In the genomic region with DNA sequence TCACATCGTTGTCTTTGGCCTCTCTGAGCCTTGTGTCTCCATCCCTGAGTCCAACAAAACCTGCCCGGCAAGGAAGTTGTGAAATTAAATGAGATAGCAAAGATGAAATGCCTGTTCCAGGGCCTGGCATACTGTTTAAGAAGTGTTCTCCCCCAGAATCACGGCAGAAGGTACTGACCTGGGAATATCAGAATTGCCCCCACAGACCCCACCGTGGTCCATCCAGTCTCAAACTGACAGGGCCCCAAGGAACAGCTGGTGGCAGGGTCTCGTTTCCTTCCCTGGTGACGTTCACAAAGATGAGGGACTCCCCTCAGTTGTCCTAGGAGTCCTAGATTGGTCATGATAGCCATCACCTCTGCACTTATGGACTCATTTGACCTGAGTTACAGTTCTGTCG, we compare ENCODE assay signal across 12 cellular contexts. TPM values are rescaled to one million over a fixed set of nuclear protein-coding genes. Genes with fewer than 3 reads are reported as not detected.
DNase-seq lines count a peak whose midpoint lies in the region; ATAC-seq and TF ChIP-seq lines count a peak whose summit lies in the region.
"Had no signal": no experiment of that assay in that cellular context is flagged by ENCODE, and none has a peak within 500 bp of the region (broad histone marks: within the 10 kb centered on the region; RNA-seq: fewer than 3 reads in every experiment).

No MANE protein-coding gene starts in this region.

- peaks cover 0 to 4% (median 0%) of the 10 kb centered on the region in 11 experiments; a peak in 1 of 22 replicates for H3K9me3 ChIP-seq in BLaER1 treated with 17β-estradiol and CSF1 and Interleukin-3, amounts not matched to agents 10 nM and 100 nM (replicated peaks in 1 of 11)
- H3K9me3 ChIP-seq in HUES64 (ENCODE audit: insufficient read depth, low read depth, low read length): no peaks in the 10 kb centered on the region
- no peaks in the 10 kb centered on the region for H3K9me3 ChIP-seq in breast epithelium
- no peaks in the 10 kb centered on the region for H3K9me3 ChIP-seq in mucosa of rectum (ENCODE audit: control insufficient read depth in 2 of 2, low read length in 2 of 2)
- H3K9me3 ChIP-seq in uterus: no peaks in the 10 kb centered on the region

- DNase-seq in breast epithelium (ENCODE audit: low spot score in 2 of 2): peak in 1 of 2 donors; percentile 10
- DNase-seq in stimulated activated CD8-positive, alpha-beta memory T cell treated with anti-CD3 and anti-CD28 coated beads, Interleukin-4, amount 100 ng/mL, for 48 hours: no peak
- no peak for DNase-seq in uterus
- no peak for DNase-seq in NCI-H146 treated with DMSO at 0.1 percent for 48 hours (lab: John Stamatoyannopoulos, UW; ENCODE audit: unreplicated experiment)
- DNase-seq: KBM-7; NCI-H510A; stimulated activated CD4-positive, alpha-beta T cell treated with anti-CD3 and anti-CD28 coated beads, Interleukin-4, amount 100 ng/mL, for 1 hour; T1000 had no signal

- H3K27me3 ChIP-seq in BLaER1 treated with 17β-estradiol and CSF1 and Interleukin-3, amounts not matched to agents 10 nM and 100 nM: peaks cover 0 to 6% (median 0%) of the 10 kb centered on the region in 11 experiments; a peak in 1 of 22 replicates
- H3K27me3 ChIP-seq in HUES64 (ENCODE audit: insufficient read depth, low read length) (peaks cover 32% of the 10 kb centered on the region), breast epithelium (no peaks in the 10 kb centered on the region), mucosa of rectum (ENCODE audit: control insufficient read depth in 2 of 2, insufficient read depth in 2 of 2, low read length in 2 of 2) (no peaks in the 10 kb centered on the region), uterus (no peaks in the 10 kb centered on the region)

- intact Hi-C loops in breast epithelium (cut with DNase I; ENCODE audit: low total_unique reads): loop anchor here (1.0 kb wide), 1 partner anchor 28 kb away; no protein-coding TSS in a partner anchor
- intact Hi-C loops in uterus (cut with DNase I; ENCODE audit: low total_unique reads): no loop called here

- H3K4me2 ChIP-seq in BLaER1 treated with 17β-estradiol and CSF1 and Interleukin-3, amounts not matched to agents 10 nM and 100 nM: peak overlapping the region; percentile 89 to 97 (median 94)

- no peak overlapping the region for H3K27ac ChIP-seq in BLaER1 treated with 17β-estradiol and CSF1 and Interleukin-3, amounts not matched to agents 10 nM and 100 nM
- H3K27ac ChIP-seq in HUES64 (ENCODE audit: low read depth, low read length) (no peak overlapping the region), breast epithelium (no peak overlapping the region), mucosa of rectum (ENCODE audit: low read depth in 2 of 2, low read length in 2 of 2) (no peak overlapping the region), uterus (no peak overlapping the region)

- peaks cover 7 to 31% (median 25%) of the 10 kb centered on the region in 10 experiments for H3K4me1 ChIP-seq in BLaER1 treated with 17β-estradiol and CSF1 and Interleukin-3, amounts not matched to agents 10 nM and 100 nM
- H3K4me1 ChIP-seq in HUES64 (ENCODE audit: insufficient read depth, low read length) (no peaks in the 10 kb centered on the region), breast epithelium (peaks cover 0 to 5% of the 10 kb centered on the region in 2 donors), mucosa of rectum (ENCODE audit: control insufficient read depth in 2 of 2, insufficient read depth in 2 of 2, low read length in 2 of 2) (peaks cover 12 to 14% of the 10 kb centered on the region in 2 donors), uterus (peaks cover 0 to 6% of the 10 kb centered on the region in 2 donors)

- H3K9ac ChIP-seq in BLaER1 treated with 17β-estradiol and CSF1 and Interleukin-3, amounts not matched to agents 10 nM and 100 nM: peak overlapping the region in 2 of 11 experiments; percentile 94 to 95; a peak in 2 of 22 replicates
- no peak overlapping the region for H3K9ac ChIP-seq in HUES64 (ENCODE audit: low read depth, low read length)
- H3K9ac ChIP-seq in mucosa of rectum (ENCODE audit: low read depth in 1 of 2, low read length in 2 of 2): no peak overlapping the region

- WGBS in HUES64: 92% methylated on average over 7 of the region's 7 CpGs

- H3K4me3 ChIP-seq in BLaER1 treated with 17β-estradiol and CSF1 and Interleukin-3, amounts not matched to agents 10 nM and 100 nM: peak overlapping the region in 5 of 10 experiments; percentile 79 to 84 (median 81); a peak in 4 of 20 replicates
- peak overlapping the region; percentile 87 for H3K4me3 ChIP-seq in HUES64 (ENCODE audit: low read length)
- peak overlapping the region in 2 of 3 donors; percentile 74 to 80 for H3K4me3 ChIP-seq in breast epithelium
- peak overlapping the region; percentile 81 to 92 for H3K4me3 ChIP-seq in mucosa of rectum (ENCODE audit: low read length in 2 of 2)
- H3K4me3 ChIP-seq in uterus: peak overlapping the region in 1 of 2 donors; percentile 52

- H3K36me3 ChIP-seq in BLaER1 treated with 17β-estradiol and CSF1 and Interleukin-3, amounts not matched to agents 10 nM and 100 nM: no peaks in the 10 kb centered on the region
- H3K36me3 ChIP-seq in HUES64 (ENCODE audit: insufficient read depth, low read length) (no peaks in the 10 kb centered on the region), breast epithelium (no peaks in the 10 kb centered on the region), mucosa of rectum (ENCODE audit: control insufficient read depth in 2 of 2, insufficient read depth in 2 of 2, low read length in 2 of 2) (no peaks in the 10 kb centered on the region), uterus (no peaks in the 10 kb centered on the region)

- TF ChIP-seq CTCF in breast epithelium (IDR thresholded peaks at IDR 0.05): no peak
- no peak for TF ChIP-seq CTCF in uterus (IDR thresholded peaks at IDR 0.05)

- no peak for TF ChIP-seq POLR2A in breast epithelium (IDR thresholded peaks at IDR 0.05)
- no peak for TF ChIP-seq POLR2A in uterus (IDR thresholded peaks at IDR 0.05)

- no peak for ATAC-seq in GM18511 (IDR thresholded peaks at IDR 0.05; ENCODE audit: unreplicated experiment)

- peaks cover 0 to 46% (median 29%) of the 10 kb centered on the region in 11 experiments; a peak in 16 of 22 replicates for H4K20me1 ChIP-seq in BLaER1 treated with 17β-estradiol and CSF1 and Interleukin-3, amounts not matched to agents 10 nM and 100 nM

RNA-seq across cellular contexts. Expression of a gene that starts 1.8 kb away (rescaled TPM):
- 4.7 TPM for polyA plus RNA-seq in HUES64 (2013, experiment 1 of 2)
- 3.3 TPM for polyA plus RNA-seq in HUES64 (2013, experiment 2 of 2)
- 10 to 100 TPM in 2 of 3 donors, 1 to 10 TPM in 1; 6.9 to 10.9 (median 10.8) TPM for total RNA-seq in breast epithelium
- 100 to 1,000 TPM in 1 of 4 donors, 10 to 100 TPM in 2, 1 to 10 TPM in 1; 7.4 to 318 (median 58.5) TPM for total RNA-seq in uterus
